Comparison of ENCODE assay signal across 19 cellular contexts in genomic region chr2:33777791-33778190, GRCh38.
"Had no signal": no experiment of that assay in that cellular context is flagged by ENCODE, and none has a peak within 500 bp of the region (broad histone marks: within the 10 kb centered on the region; RNA-seq: fewer than 3 reads in every experiment).

No MANE protein-coding gene starts in this region.

- DNase-seq: activated CD4-positive, alpha-beta T cell treated with anti-CD3 and anti-CD28 coated beads for 4 hours; activated CD8-positive, alpha-beta memory T cell treated with anti-CD3 and anti-CD28 coated beads, Interleukin-2, amount 50 U/mL, for 4 hours; activated CD8-positive, alpha-beta T cell treated with anti-CD3 and anti-CD28 coated beads for 36 hours; activated gamma-delta T cell treated with Interleukin-2 at 50 U/mL for 16 hours; activated naive CD4-positive, alpha-beta T cell treated with anti-CD3 and anti-CD28 coated beads, Interleukin-2, amount 10 ng/mL, durations not matched to agents 7 days and 5 days; activated naive CD8-positive, alpha-beta T cell treated with anti-CD3 and anti-CD28 coated beads for 36 hours; activated T-cell treated with anti-CD3 and anti-CD28 coated beads, Interleukin-2, amount 50 U/mL, for 72 hours; caudate nucleus; Karpas-422; NCI-H1092; NCI-H1436; NCI-H187; NCI-H2081; NCI-H510A treated with DMSO at 0.1 percent for 48 hours; Peyer's patch; SHP77 treated with DMSO at 0.1 percent for 48 hours had no signal

- H3K4me3 ChIP-seq: Peyer's patch had no signal

- H3K4me3 Mint-ChIP-seq: activated CD8-positive, alpha-beta T cell treated with anti-CD3 and anti-CD28 coated beads for 36 hours; activated naive CD4-positive, alpha-beta T cell treated with anti-CD3 and anti-CD28 coated beads, Interleukin-2, amount 10 ng/mL, durations not matched to agents 7 days and 5 days; activated naive CD8-positive, alpha-beta T cell treated with anti-CD3 and anti-CD28 coated beads for 36 hours; activated T-cell treated with anti-CD3 and anti-CD28 coated beads, Interleukin-2, amount 50 U/mL, for 72 hours; T-helper 1 cell treated with Interleukin-12 subunit alpha and Interleukin-12 subunit beta and Interleukin-4 antibody, amounts not matched to agents 30 μg/mL and 1 μg/mL, for 36 hours had no signal

- H3K27ac ChIP-seq: Peyer's patch had no signal

- H3K36me3 ChIP-seq: Peyer's patch had no signal

- H3K9me3 Mint-ChIP-seq: activated naive CD4-positive, alpha-beta T cell treated with anti-CD3 and anti-CD28 coated beads, Interleukin-2, amount 10 ng/mL, durations not matched to agents 7 days and 5 days; activated naive CD8-positive, alpha-beta T cell treated with anti-CD3 and anti-CD28 coated beads for 36 hours; activated T-helper 2 cell treated with anti-CD3 and anti-CD28 coated beads, Interferon-gamma antibody, Interleukin-2, Interleukin-4, amounts not matched to agents 10 μg/mL and 5 μg/mL and 100 μg/mL, durations not matched to agents 14 hours and 24 hours and 36 hours; T-helper 1 cell treated with Interleukin-12 subunit alpha and Interleukin-12 subunit beta and Interleukin-4 antibody, amounts not matched to agents 30 μg/mL and 1 μg/mL, for 36 hours had no signal

- H3K4me1 ChIP-seq: Peyer's patch had no signal

- H3K27me3 Mint-ChIP-seq: activated naive CD4-positive, alpha-beta T cell treated with anti-CD3 and anti-CD28 coated beads, Interleukin-2, amount 10 ng/mL, durations not matched to agents 7 days and 5 days had no signal

- H3K27ac Mint-ChIP-seq: activated CD8-positive, alpha-beta T cell treated with anti-CD3 and anti-CD28 coated beads for 36 hours; activated naive CD4-positive, alpha-beta T cell treated with anti-CD3 and anti-CD28 coated beads, Interleukin-2, amount 10 ng/mL, durations not matched to agents 7 days and 5 days; activated naive CD8-positive, alpha-beta T cell treated with anti-CD3 and anti-CD28 coated beads for 36 hours; activated T-cell treated with anti-CD3 and anti-CD28 coated beads, Interleukin-2, amount 50 U/mL, for 72 hours; activated T-helper 2 cell treated with anti-CD3 and anti-CD28 coated beads, Interferon-gamma antibody, Interleukin-2, Interleukin-4, amounts not matched to agents 10 μg/mL and 5 μg/mL and 100 μg/mL, durations not matched to agents 14 hours and 24 hours and 36 hours; T-helper 1 cell treated with Interleukin-12 subunit alpha and Interleukin-12 subunit beta and Interleukin-4 antibody, amounts not matched to agents 30 μg/mL and 1 μg/mL, for 36 hours had no signal

- H3K27me3 ChIP-seq: Peyer's patch had no signal

- H3K36me3 Mint-ChIP-seq: activated naive CD4-positive, alpha-beta T cell treated with anti-CD3 and anti-CD28 coated beads, Interleukin-2, amount 10 ng/mL, durations not matched to agents 7 days and 5 days; activated naive CD8-positive, alpha-beta T cell treated with anti-CD3 and anti-CD28 coated beads for 36 hours had no signal

- ATAC-seq: activated CD4-positive, CD25-positive, alpha-beta regulatory T cell treated with anti-CD3 and anti-CD28 coated beads, Interleukin-2, amount 50 U/mL, for 24 hours; activated CD8-positive, alpha-beta T cell treated with anti-CD3 and anti-CD28 coated beads for 36 hours; activated T-cell treated with anti-CD3 and anti-CD28 coated beads, Interleukin-2, amount 50 U/mL, for 72 hours had no signal

- H3K4me1 Mint-ChIP-seq: activated naive CD4-positive, alpha-beta T cell treated with anti-CD3 and anti-CD28 coated beads, Interleukin-2, amount 10 ng/mL, durations not matched to agents 7 days and 5 days; activated naive CD8-positive, alpha-beta T cell treated with anti-CD3 and anti-CD28 coated beads for 36 hours had no signal
